In the genomic region with DNA sequence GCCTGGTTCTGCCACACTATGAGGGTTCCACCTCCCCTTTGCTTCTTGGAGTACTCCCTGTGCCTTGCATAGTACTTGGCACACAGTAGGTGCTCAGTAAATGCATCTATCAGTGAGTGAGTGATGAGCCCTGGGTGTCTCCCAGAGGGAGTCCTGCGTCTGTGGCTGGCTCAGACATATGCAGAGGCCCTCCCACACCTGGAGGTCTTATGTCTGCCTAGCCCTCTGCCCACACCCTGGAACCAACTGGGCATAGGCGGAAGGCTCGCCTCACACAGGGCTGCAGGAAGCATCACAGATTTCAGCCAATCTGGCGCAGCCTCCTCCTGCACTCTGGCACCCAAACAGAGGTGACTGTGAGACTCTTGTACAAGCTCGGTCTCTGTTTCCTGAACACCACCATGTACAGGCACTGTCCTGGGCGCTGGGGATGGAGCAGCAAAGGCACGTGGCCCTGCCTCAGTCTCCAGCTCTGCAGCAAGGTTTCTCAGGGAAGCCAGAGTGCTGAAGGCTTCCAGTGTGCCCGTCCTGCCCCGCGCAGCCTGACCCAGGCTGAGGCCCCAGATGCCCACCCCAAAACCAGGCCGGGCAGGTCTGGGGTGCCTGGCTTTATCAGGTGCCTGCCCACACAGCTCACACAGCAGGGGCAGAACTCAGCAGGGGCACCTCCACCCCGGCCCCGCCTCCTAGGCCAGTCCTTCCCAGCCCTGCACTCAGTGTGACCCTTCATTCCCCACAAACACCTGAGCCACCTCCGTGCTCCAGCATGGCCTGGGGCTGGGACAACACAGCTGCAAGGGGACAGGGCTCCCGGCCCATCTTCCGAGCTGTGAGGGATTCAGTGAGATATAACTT, we compare ENCODE assay signal across 1 cellular context.
TF ChIP-seq lines count a peak whose summit lies in the region.

No MANE protein-coding gene starts in this region.

TF ChIP-seq in K562, 482 proteins besides CTCF, POLR2A, EP300 and RAD21:
- TF ChIP-seq, protein P1, sequence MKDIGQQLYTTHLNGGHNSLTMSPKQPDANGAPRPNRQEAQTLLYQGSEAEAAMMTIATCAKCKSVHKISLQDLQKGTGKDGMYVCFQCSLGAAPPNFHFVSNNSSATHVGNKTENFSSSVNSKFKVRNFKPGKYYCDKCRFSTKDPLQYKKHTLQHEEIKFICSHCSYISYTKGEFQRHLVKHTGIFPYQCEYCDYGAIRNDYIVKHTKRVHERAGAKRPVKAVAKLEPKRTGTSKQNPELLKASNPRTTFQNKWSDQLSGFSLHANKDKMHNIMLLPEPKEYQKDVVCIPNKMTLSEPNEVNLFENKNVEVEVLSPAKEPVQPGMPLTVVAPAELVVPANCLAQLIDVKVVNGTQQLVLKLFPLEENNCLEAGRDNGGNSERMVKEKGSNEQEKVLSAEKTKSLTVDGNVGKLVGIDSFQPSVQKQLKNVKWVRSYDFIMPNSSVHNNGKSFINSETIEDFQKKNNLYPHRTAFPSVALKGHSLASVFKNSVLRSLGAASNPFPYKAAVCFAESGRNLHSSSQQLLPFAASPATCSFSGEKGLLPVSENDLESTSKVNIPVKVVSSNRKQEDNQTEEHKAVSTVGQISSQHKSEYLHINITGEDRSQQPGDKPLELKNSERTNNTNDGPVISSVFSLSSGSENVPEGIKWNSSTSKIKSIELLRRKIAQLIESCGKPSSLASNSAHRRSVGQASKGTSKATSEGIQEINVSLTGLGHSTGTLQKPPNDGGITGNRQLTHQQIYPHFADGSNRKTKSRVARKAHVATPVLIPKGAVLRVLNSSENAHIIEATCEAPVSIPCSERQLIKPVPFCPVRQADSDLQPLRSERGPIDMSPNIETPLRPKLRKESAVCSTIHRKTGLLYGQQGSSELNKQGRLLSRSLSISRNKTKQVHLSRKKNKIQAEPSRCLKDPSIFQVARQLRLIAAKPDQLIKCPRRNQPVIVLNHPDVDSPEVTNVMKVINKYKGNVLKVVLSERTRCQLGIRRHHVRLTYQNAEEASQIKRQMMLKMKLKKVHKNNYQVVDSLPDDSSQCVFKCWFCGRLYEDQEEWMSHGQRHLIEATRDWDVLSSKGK (CRISPR knock-in tag; IDR thresholded peaks at IDR 0.05), result no peak
- TF ChIP-seq RBFOX2 (IDR thresholded peaks at IDR 0.05; ENCODE audit: low read depth, low read length) (no peak), YY1 (IDR thresholded peaks at IDR 0.05; ENCODE audit: borderline replicate concordance in 1 of 3, control insufficient read depth in 1 of 3, extremely low read depth in 1 of 3, insufficient read depth in 3 of 3, insufficient read length in 1 of 3, insufficient replicate concordance in 2 of 3, low read depth in 1 of 3, low read length in 2 of 3) (no peak), ZNF589 (CRISPR knock-in tag; IDR thresholded peaks at IDR 0.05; ENCODE audit: low read depth) (no peak), HIVEP1 (CRISPR knock-in tag; IDR thresholded peaks at IDR 0.05) (no peak), LEF1 (IDR thresholded peaks at IDR 0.05) (no peak), ZKSCAN1 (IDR thresholded peaks at IDR 0.05; ENCODE audit: low read depth, low read length) (0 out of 2 replicates have a peak, but pooled peaks have one; percentile 58)
- TF ChIP-seq, protein P2, sequence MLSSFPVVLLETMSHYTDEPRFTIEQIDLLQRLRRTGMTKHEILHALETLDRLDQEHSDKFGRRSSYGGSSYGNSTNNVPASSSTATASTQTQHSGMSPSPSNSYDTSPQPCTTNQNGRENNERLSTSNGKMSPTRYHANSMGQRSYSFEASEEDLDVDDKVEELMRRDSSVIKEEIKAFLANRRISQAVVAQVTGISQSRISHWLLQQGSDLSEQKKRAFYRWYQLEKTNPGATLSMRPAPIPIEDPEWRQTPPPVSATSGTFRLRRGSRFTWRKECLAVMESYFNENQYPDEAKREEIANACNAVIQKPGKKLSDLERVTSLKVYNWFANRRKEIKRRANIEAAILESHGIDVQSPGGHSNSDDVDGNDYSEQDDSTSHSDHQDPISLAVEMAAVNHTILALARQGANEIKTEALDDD (IDR thresholded peaks at IDR 0.05), result no peak
